Comparison of ENCODE assay signal across 16 cellular contexts in genomic region chr16:7364054-7364407, GRCh38. TPM values are rescaled to one million over a fixed set of nuclear protein-coding genes. Genes with fewer than 3 reads are reported as not detected.
"Had no signal": no experiment of that assay in that cellular context is flagged by ENCODE, and none has a peak within 500 bp of the region (broad histone marks: within the 10 kb centered on the region; RNA-seq: fewer than 3 reads in every experiment).

No MANE protein-coding gene starts in this region.

- H3K9me3 ChIP-seq: colonic mucosa, esophagus muscularis mucosa, stomach, testis, upper lobe of left lung had no signal

- ATAC-seq: activated naive CD4-positive, alpha-beta T cell treated with anti-CD3 and anti-CD28 coated beads, Interleukin-2, amount 50 U/mL, for 72 hours; activated T-cell treated with anti-CD3 and anti-CD28 coated beads, Interleukin-2, amount 50 U/mL, for 72 hours; T-cell had no signal

- H3K36me3 ChIP-seq: colonic mucosa, esophagus muscularis mucosa, stomach, upper lobe of left lung had no signal

- H3K27me3 ChIP-seq: colonic mucosa, esophagus muscularis mucosa, stomach, testis, upper lobe of left lung had no signal

- H3K4me3 ChIP-seq: colonic mucosa, esophagus muscularis mucosa, lung, stomach, testis, upper lobe of left lung had no signal

- H3K4me1 ChIP-seq: colonic mucosa, testis, upper lobe of left lung had no signal

- DNase-seq: activated CD4-positive, alpha-beta T cell treated with anti-CD3 and anti-CD28 coated beads, Interleukin-2, amount 10 ng/mL, durations not matched to agents 7 days and 5 days; activated CD8-positive, alpha-beta memory T cell treated with anti-CD3 and anti-CD28 coated beads, Interleukin-2, amount 50 U/mL, for 48 hours; activated gamma-delta T cell; activated T-cell treated with anti-CD3 and anti-CD28 coated beads, Interleukin-2, amount 50 U/mL, for 72 hours; amniotic stem cell; central memory CD4-positive, alpha-beta T cell; colonic mucosa; naive B cell; T-cell; T-helper 9 cell; testis; upper lobe of left lung had no signal

- H3K27ac ChIP-seq: colonic mucosa, esophagus muscularis mucosa, stomach, testis, upper lobe of left lung had no signal

RNA-seq across cellular contexts. Expression of gene RBFOX1, which starts 31.4 kb away (rescaled TPM):
- total RNA-seq: activated CD4-positive, alpha-beta T cell treated with anti-CD3 and anti-CD28 coated beads, Interleukin-2, amount 10 ng/mL, durations not matched to agents 7 days and 5 days; activated naive CD4-positive, alpha-beta T cell treated with anti-CD3 and anti-CD28 coated beads, Interleukin-2, amount 50 U/mL, for 72 hours; activated T-cell treated with anti-CD3 and anti-CD28 coated beads, Interleukin-2, amount 50 U/mL, for 72 hours; esophagus muscularis mucosa; T-cell; upper lobe of left lung had no signal
- polyA plus RNA-seq: lung had no signal
